Comparison of ENCODE assay signal across 1 cellular context in the genomic region with DNA sequence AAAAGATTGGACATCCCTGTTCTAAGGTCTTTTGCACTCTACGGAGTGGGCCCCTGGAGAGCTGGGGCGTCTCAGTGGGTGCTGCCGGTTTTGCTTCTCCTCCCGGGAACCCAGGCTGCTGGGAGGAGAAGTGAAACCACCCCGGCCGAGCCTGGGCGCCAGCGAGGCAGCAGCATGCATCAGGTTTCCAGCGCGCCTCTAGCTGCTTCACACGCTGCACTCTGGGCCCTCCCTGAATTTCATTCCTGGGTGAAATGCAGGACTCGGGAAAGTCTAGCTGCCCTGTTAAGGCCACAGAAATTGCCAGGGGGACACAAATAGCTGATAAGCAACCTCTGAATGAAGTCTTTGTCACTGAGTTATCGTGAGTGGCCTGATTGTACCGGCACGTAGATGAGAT.
TF ChIP-seq lines count a peak whose summit lies in the region.

No MANE protein-coding gene starts in this region.

TF ChIP-seq in HepG2, 621 proteins besides CTCF, POLR2A, EP300 and RAD21 (continued from another document):
- TF ChIP-seq, protein P1, sequence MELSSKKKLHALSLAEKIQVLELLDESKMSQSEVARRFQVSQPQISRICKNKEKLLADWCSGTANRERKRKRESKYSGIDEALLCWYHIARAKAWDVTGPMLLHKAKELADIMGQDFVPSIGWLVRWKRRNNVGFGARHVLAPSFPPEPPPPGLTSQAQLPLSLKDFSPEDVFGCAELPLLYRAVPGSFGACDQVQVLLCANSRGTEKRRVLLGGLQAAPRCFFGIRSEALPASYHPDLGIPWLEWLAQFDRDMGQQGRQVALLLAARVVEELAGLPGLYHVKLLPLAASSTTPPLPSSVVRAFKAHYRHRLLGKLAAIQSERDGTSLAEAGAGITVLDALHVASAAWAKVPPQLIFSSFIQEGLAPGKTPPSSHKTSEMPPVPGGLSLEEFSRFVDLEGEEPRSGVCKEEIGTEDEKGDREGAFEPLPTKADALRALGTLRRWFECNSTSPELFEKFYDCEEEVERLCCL (CRISPR knock-in tag; IDR thresholded peaks at IDR 0.05; ENCODE audit: borderline replicate concordance): no peak
- TF ChIP-seq, protein P2, sequence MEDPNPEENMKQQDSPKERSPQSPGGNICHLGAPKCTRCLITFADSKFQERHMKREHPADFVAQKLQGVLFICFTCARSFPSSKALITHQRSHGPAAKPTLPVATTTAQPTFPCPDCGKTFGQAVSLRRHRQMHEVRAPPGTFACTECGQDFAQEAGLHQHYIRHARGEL (CRISPR knock-in tag; IDR thresholded peaks at IDR 0.05): no peak
- TF ChIP-seq ARNTL (CRISPR knock-in tag; IDR thresholded peaks at IDR 0.05) (no peak), IRF2 (CRISPR knock-in tag; IDR thresholded peaks at IDR 0.05) (no peak), SATB2 (CRISPR knock-in tag; IDR thresholded peaks at IDR 0.05) (no peak), ZNF614 (CRISPR knock-in tag; IDR thresholded peaks at IDR 0.05; ENCODE audit: borderline replicate concordance) (no peak), SNAI1 (CRISPR knock-in tag; IDR thresholded peaks at IDR 0.05; ENCODE audit: borderline replicate concordance) (no peak)
- TF ChIP-seq, protein P3, sequence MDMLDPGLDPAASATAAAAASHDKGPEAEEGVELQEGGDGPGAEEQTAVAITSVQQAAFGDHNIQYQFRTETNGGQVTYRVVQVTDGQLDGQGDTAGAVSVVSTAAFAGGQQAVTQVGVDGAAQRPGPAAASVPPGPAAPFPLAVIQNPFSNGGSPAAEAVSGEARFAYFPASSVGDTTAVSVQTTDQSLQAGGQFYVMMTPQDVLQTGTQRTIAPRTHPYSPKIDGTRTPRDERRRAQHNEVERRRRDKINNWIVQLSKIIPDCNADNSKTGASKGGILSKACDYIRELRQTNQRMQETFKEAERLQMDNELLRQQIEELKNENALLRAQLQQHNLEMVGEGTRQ (IDR thresholded peaks at IDR 0.05; ENCODE audit: low read depth, low read length): no peak
- TF ChIP-seq, protein P3 (CRISPR knock-in tag; IDR thresholded peaks at IDR 0.05; ENCODE audit: borderline replicate concordance): no peak
